29 cellular contexts compared by ENCODE assay signal in genomic region chr13:95248953-95249352, GRCh38.
"Had no signal": no experiment of that assay in that cellular context is flagged by ENCODE, and none has a peak within 500 bp of the region (broad histone marks: within the 10 kb centered on the region; RNA-seq: fewer than 3 reads in every experiment).

No MANE protein-coding gene starts in this region.

- ATAC-seq: activated naive CD4-positive, alpha-beta T cell treated with anti-CD3 and anti-CD28 coated beads, Interleukin-2, amount 50 U/mL, for 72 hours; activated T-cell treated with anti-CD3 and anti-CD28 coated beads, Interleukin-2, amount 50 U/mL, for 72 hours; gastroesophageal sphincter; T-cell; WTC11 had no signal

- DNase-seq: activated CD4-positive, alpha-beta memory T cell treated with anti-CD3 and anti-CD28 coated beads, Interleukin-2, amount 10 ng/mL, durations not matched to agents 7 days and 5 days; activated CD4-positive, alpha-beta T cell treated with anti-CD3 and anti-CD28 coated beads for 1 hour; activated CD4-positive, alpha-beta T cell treated with anti-CD3 and anti-CD28 coated beads for 4 hours; activated CD4-positive, alpha-beta T cell treated with anti-CD3 and anti-CD28 coated beads, Interleukin-2, amount 10 ng/mL, durations not matched to agents 7 days and 5 days; activated CD4-positive, alpha-beta T cell treated with anti-CD3 and anti-CD28 coated beads, Interleukin-2, amount 50 U/mL, for 4 hours; activated CD8-positive, alpha-beta memory T cell treated with anti-CD3 and anti-CD28 coated beads, Interleukin-2, amount 50 U/mL, for 48 hours; activated gamma-delta T cell; activated naive CD4-positive, alpha-beta T cell; activated naive CD4-positive, alpha-beta T cell treated with anti-CD3 and anti-CD28 coated beads, Interleukin-2, amount 10 ng/mL, durations not matched to agents 7 days and 5 days; activated naive CD8-positive, alpha-beta T cell treated with anti-CD3 and anti-CD28 coated beads, Interleukin-2, amount 10 ng/mL, durations not matched to agents 7 days and 5 days; activated T-cell treated with anti-CD3 and anti-CD28 coated beads for 4 hours; activated T-cell treated with anti-CD3 and anti-CD28 coated beads, Interleukin-2, amount 50 U/mL, for 24 hours; activated T-cell treated with anti-CD3 and anti-CD28 coated beads, Interleukin-2, amount 50 U/mL, for 72 hours; central memory CD4-positive, alpha-beta T cell; cerebellar nuclear complex; colonic mucosa; effector CD8-positive, alpha-beta T cell; esophagus squamous epithelium; foreskin melanocyte; T-cell; T1000 had no signal

- H3K4me1 ChIP-seq: ascending aorta, breast epithelium, esophagus squamous epithelium, gastroesophageal sphincter had no signal

- H3K4me3 ChIP-seq: ascending aorta, breast epithelium, cardiac muscle cell, colonic mucosa, esophagus squamous epithelium, gastroesophageal sphincter had no signal

- H3K9me3 ChIP-seq: ascending aorta, breast epithelium, colonic mucosa, esophagus squamous epithelium, gastroesophageal sphincter had no signal

- H3K27ac ChIP-seq: ascending aorta, breast epithelium, cardiac muscle cell, colonic mucosa, epithelial cell of prostate, esophagus squamous epithelium, gastroesophageal sphincter, VCaP had no signal

- H3K36me3 ChIP-seq: ascending aorta, breast epithelium, cardiac muscle cell, colonic mucosa, gastroesophageal sphincter had no signal

- H3K27me3 ChIP-seq: ascending aorta, cardiac muscle cell, colonic mucosa, esophagus squamous epithelium, gastroesophageal sphincter had no signal
